8 cellular contexts compared by ENCODE assay signal in the genomic region with DNA sequence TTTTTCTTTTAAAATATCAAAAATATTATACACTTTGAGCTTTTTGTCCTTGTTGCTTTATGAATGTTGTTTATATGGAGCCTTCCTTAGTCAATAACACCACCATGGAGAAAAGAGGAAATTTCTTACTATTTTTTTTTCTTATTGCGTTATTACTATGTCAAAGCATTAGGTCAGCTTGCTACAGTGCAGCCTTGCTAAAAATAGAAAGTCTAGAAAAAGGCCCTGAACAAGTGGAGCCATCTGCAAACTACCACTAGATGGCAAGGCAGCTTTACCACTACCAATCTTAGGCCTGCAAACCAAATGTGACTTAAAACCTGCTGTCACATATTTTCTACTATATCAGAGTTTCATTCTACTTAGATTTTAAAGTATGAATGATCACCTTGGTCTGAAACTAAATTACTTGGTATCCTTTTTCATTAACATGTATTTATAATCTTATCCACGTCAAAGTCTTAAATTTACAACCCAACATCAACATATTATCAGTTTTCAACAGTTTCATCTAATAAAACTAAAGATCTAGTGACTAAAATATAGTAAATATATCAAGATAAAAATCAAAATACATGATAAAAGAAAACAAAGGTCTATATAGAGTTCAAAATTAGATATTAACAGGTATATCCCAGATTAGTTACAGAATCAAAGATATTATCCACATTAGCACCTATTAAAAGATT.
A peak's percentile ranks its signal among the peaks of the same experiment; 100 is the strongest.
DNase-seq lines count a peak whose midpoint lies in the region; ATAC-seq and TF ChIP-seq lines count a peak whose summit lies in the region.

No MANE protein-coding gene starts in this region.

- peaks cover 3% of the 10 kb centered on the region for H3K9me3 Mint-ChIP-seq in activated T-helper 17 cell treated with anti-CD3 and anti-CD28 coated beads, Interleukin-2, amount 50 U/mL, for 72 hours

- peak overlapping the region; percentile 30 for H3K27ac ChIP-seq in osteoblast (ENCODE audit: low read depth, low read length)

- ATAC-seq in GM21423 (IDR thresholded peaks at IDR 0.05; ENCODE audit: unreplicated experiment) (peak; percentile 98), HG03571 (IDR thresholded peaks at IDR 0.05; ENCODE audit: unreplicated experiment) (peak; percentile 98)
- peak; percentile 89 for ATAC-seq in activated T-helper 17 cell treated with anti-CD3 and anti-CD28 coated beads, Interleukin-2, amount 50 U/mL, for 72 hours (replicated peaks)

- H4K20me1 ChIP-seq in osteoblast (ENCODE audit: insufficient read depth, low read length), result no peaks in the 10 kb centered on the region

- no peak overlapping the region for H3K27ac Mint-ChIP-seq in activated T-helper 17 cell treated with anti-CD3 and anti-CD28 coated beads, Interleukin-2, amount 50 U/mL, for 72 hours

- H3K4me2 ChIP-seq in osteoblast (ENCODE audit: insufficient read depth, low read length), result no peak overlapping the region

- no peaks in the 10 kb centered on the region for H3K79me2 ChIP-seq in osteoblast (ENCODE audit: insufficient read depth, low read length)

- H3K4me3 Mint-ChIP-seq in activated T-helper 17 cell treated with anti-CD3 and anti-CD28 coated beads, Interleukin-2, amount 50 U/mL, for 72 hours, result no peak overlapping the region

- DNase-seq in activated CD4-positive, alpha-beta T cell treated with anti-CD3 and anti-CD28 coated beads for 4 hours, result peak; percentile 2 to 14
- DNase-seq in activated CD4-positive, alpha-beta T cell treated with anti-CD3 and anti-CD28 coated beads, Interleukin-2, amount 50 U/mL, for 4 hours, result no peak
- DNase-seq in NCI-H69 (lab: John Stamatoyannopoulos, UW) (peak; percentile 83), foreskin melanocyte (peak; percentile 73), osteoblast (ENCODE audit: insufficient read length, low spot score, missing footprints) (peak; percentile 76)

- no peaks in the 10 kb centered on the region for H3K9me3 ChIP-seq in osteoblast (ENCODE audit: low read depth, low read length)

- TF ChIP-seq CTCF in osteoblast (IDR thresholded peaks at IDR 0.05; ENCODE audit: extremely low read depth, low read depth, low read length), result peak; percentile 97

- no peaks in the 10 kb centered on the region for H3K36me3 Mint-ChIP-seq in activated T-helper 17 cell treated with anti-CD3 and anti-CD28 coated beads, Interleukin-2, amount 50 U/mL, for 72 hours (ENCODE audit: low read depth)

- H3K36me3 ChIP-seq in osteoblast (ENCODE audit: insufficient read depth, low read length), result no peaks in the 10 kb centered on the region

- H3K4me3 ChIP-seq in osteoblast (ENCODE audit: insufficient read depth, low read length), result no peak overlapping the region

- H3K4me1 Mint-ChIP-seq in activated T-helper 17 cell treated with anti-CD3 and anti-CD28 coated beads, Interleukin-2, amount 50 U/mL, for 72 hours, result no peaks in the 10 kb centered on the region

- no peaks in the 10 kb centered on the region for H3K27me3 Mint-ChIP-seq in activated T-helper 17 cell treated with anti-CD3 and anti-CD28 coated beads, Interleukin-2, amount 50 U/mL, for 72 hours

- H3K27me3 ChIP-seq in osteoblast (ENCODE audit: insufficient read depth, low read length), result no peaks in the 10 kb centered on the region

- H2AFZ ChIP-seq in osteoblast (ENCODE audit: low read length), result no peak overlapping the region

- peaks cover 6% of the 10 kb centered on the region for H3K4me1 ChIP-seq in osteoblast (ENCODE audit: insufficient read depth, low read length)

Comparison
In these comparisons a context has a peak if more than half of its experiments do, and no peak if none do; other contexts are left out.
1. DNase-seq: peak in activated CD4-positive, alpha-beta T cell treated with anti-CD3 and anti-CD28 coated beads for 4 hours (2 of 2), NCI-H69 (single experiment), foreskin melanocyte (single experiment) and osteoblast (single experiment); none in activated CD4-positive, alpha-beta T cell treated with anti-CD3 and anti-CD28 coated beads, Interleukin-2, amount 50 U/mL, for 4 hours (0 of 2).
2. Peak in every context shown above with its lines, with median percentiles within 50 percentile points of each other: ATAC-seq.